32 cellular contexts compared by ENCODE assay signal in genomic region chr17:6596076-6596475, GRCh38.
"Had no signal": no experiment of that assay in that cellular context is flagged by ENCODE, and none has a peak within 500 bp of the region (broad histone marks: within the 10 kb centered on the region; RNA-seq: fewer than 3 reads in every experiment).

No MANE protein-coding gene starts in this region.

- H3K27me3 ChIP-seq: MG63 had no signal

- H3K4me3 ChIP-seq: MG63, PC-9 had no signal

- H3K9me3 ChIP-seq: MG63 had no signal

- DNase-seq: activated B cell treated with CpG ODN at 0.5 μM for 24 hours; activated CD4-positive, alpha-beta memory T cell treated with anti-CD3 and anti-CD28 coated beads for 36 hours; activated CD4-positive, alpha-beta T cell treated with anti-CD3 and anti-CD28 coated beads for 4 hours; activated CD4-positive, alpha-beta T cell treated with anti-CD3 and anti-CD28 coated beads, Interleukin-2, amount 50 U/mL, for 1 hour; activated CD4-positive, CD25-positive, alpha-beta regulatory T cell treated with anti-CD3 and anti-CD28 coated beads, Interleukin-2, amount 50 U/mL, for 72 hours; activated CD8-positive, alpha-beta memory T cell treated with anti-CD3 and anti-CD28 coated beads, Interleukin-2, amount 50 U/mL, for 4 hours; activated gamma-delta T cell treated with Interleukin-2 at 50 U/mL for 16 hours; activated naive CD4-positive, alpha-beta T cell treated with anti-CD3 and anti-CD28 coated beads for 36 hours; activated T-cell treated with anti-CD3 and anti-CD28 coated beads for 4 hours; activated T-cell treated with anti-CD3 and anti-CD28 coated beads, Interleukin-2, amount 50 U/mL, for 4 hours; anterior cingulate cortex; Karpas-422; KBM-7; MG63; NCI-H1092; NCI-H1436 treated with DMSO at 0.1 percent for 48 hours; NCI-H1694 treated with DMSO at 0.1 percent for 48 hours; NCI-H2029; NCI-H2107; NCI-H2171; NCI-H510A; NCI-H526; NCI-H748 treated with DMSO at 0.1 percent for 48 hours; PC-9; SIG-M5; SW 1271; T-helper 1 cell; T-helper 2 cell; T-helper 9 cell had no signal

- ATAC-seq: activated naive CD4-positive, alpha-beta T cell treated with anti-CD3 and anti-CD28 coated beads, Interleukin-2, amount 50 U/mL, for 72 hours; activated T-cell treated with anti-CD3 and anti-CD28 coated beads, Interleukin-2, amount 50 U/mL, for 4 hours; Right ventricle myocardium inferior had no signal

- H3K27ac ChIP-seq: PC-9, RWPE1 had no signal
